In the genomic region with DNA sequence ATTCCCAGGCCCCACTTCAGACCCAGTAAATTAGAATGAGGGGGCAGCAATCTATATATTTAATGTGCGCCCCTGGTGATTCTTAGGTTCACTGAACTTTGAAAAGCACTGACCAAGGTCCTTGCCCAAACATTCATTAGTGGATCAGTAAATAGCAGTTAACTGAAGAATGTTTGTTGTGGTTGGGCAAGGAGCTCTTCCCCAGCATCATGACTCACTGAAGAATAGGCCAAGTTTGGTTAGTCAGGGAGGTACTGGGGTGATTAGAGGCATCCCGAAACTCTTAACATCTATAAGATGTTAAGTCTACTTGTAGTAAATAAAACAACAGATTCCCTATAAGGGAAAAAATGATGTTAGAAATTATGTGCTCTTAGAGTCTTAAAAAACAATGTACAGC, we compare ENCODE assay signal across 24 cellular contexts. TPM values are rescaled to one million over a fixed set of nuclear protein-coding genes. Genes with fewer than 3 reads are reported as not detected.
DNase-seq lines count a peak whose midpoint lies in the region; ATAC-seq and TF ChIP-seq lines count a peak whose summit lies in the region.
"Had no signal": no experiment of that assay in that cellular context is flagged by ENCODE, and none has a peak within 500 bp of the region (broad histone marks: within the 10 kb centered on the region; RNA-seq: fewer than 3 reads in every experiment).

No MANE protein-coding gene starts in this region.

- H3K4me1 Mint-ChIP-seq in glutamatergic neuron (ENCODE audit: low read depth, unreplicated experiment): no peaks in the 10 kb centered on the region
- H3K4me1 Mint-ChIP-seq: nephron progenitor cell; stimulated activated naive CD8-positive, alpha-beta T cell treated with anti-CD3 and anti-CD28 coated beads, Interleukin-15, amount 100 ng/mL, for 72 hours; T-cell had no signal

- no peaks in the 10 kb centered on the region for H3K36me3 Mint-ChIP-seq in glutamatergic neuron (ENCODE audit: unreplicated experiment)
- H3K36me3 Mint-ChIP-seq: T-cell, type B pancreatic cell had no signal

- no peak for TF ChIP-seq CTCF in glutamatergic neuron (IDR thresholded peaks at IDR 0.05; ENCODE audit: partially characterized antibody, unreplicated experiment)

- ATAC-seq in GM18907 (IDR thresholded peaks at IDR 0.05; ENCODE audit: unreplicated experiment): no peak
- ATAC-seq: left cardiac atrium; stimulated activated naive CD8-positive, alpha-beta T cell treated with anti-CD3 and anti-CD28 coated beads, Interleukin-15, amount 100 ng/mL, for 72 hours; T-cell had no signal

- no peak overlapping the region for H3K27ac Mint-ChIP-seq in glutamatergic neuron (ENCODE audit: unreplicated experiment)
- H3K27ac Mint-ChIP-seq: nephron progenitor cell; stimulated activated naive CD8-positive, alpha-beta T cell treated with anti-CD3 and anti-CD28 coated beads, Interleukin-15, amount 100 ng/mL, for 72 hours; T-cell; type B pancreatic cell had no signal

- H3K4me3 Mint-ChIP-seq in glutamatergic neuron (ENCODE audit: unreplicated experiment): no peak overlapping the region
- H3K4me3 Mint-ChIP-seq: nephron progenitor cell; stimulated activated naive CD8-positive, alpha-beta T cell treated with anti-CD3 and anti-CD28 coated beads, Interleukin-15, amount 100 ng/mL, for 72 hours; T-cell; type B pancreatic cell had no signal

- peaks cover 1% of the 10 kb centered on the region for H3K9me3 Mint-ChIP-seq in glutamatergic neuron (ENCODE audit: unreplicated experiment)
- H3K9me3 Mint-ChIP-seq: type B pancreatic cell had no signal

- peak; percentile 51 for DNase-seq in H4 (ENCODE audit: low spot score)
- peak; percentile 23 for DNase-seq in RPMI7951 (ENCODE audit: low read depth)
- DNase-seq in epithelial cell of prostate (ENCODE audit: low read depth, low spot score): peak; percentile 27
- peak; percentile 25 for DNase-seq in stromal cell of bone marrow (ENCODE audit: low read depth)
- no peak for DNase-seq in OCI-M2 (lab: John Stamatoyannopoulos, UW; ENCODE audit: unreplicated experiment)
- no peak for DNase-seq in glutamatergic neuron
- DNase-seq: activated CD4-positive, alpha-beta T cell treated with anti-CD3 and anti-CD28 coated beads, Interleukin-2, amount 50 U/mL, for 1 hour; activated CD8-positive, alpha-beta memory T cell treated with anti-CD3 and anti-CD28 coated beads, Interleukin-2, amount 50 U/mL, for 4 hours; activated effector memory CD4-positive, alpha-beta T cell treated with anti-CD3 and anti-CD28 coated beads, Interleukin-2, amount 50 U/mL, for 16 hours; C1 segment of cervical spinal cord; effector CD8-positive, alpha-beta T cell; KG1; left cardiac atrium; NCI-H1092; NCI-H2029; nephron progenitor cell; posterior cingulate gyrus; SHP77; stimulated activated naive CD8-positive, alpha-beta T cell treated with anti-CD3 and anti-CD28 coated beads, Interleukin-15, amount 100 ng/mL, for 72 hours; T-cell had no signal

- no peak overlapping the region for H3K27ac ChIP-seq in epithelial cell of prostate

- no peaks in the 10 kb centered on the region for H3K27me3 Mint-ChIP-seq in glutamatergic neuron (ENCODE audit: unreplicated experiment)
- H3K27me3 Mint-ChIP-seq: stimulated activated naive CD8-positive, alpha-beta T cell treated with anti-CD3 and anti-CD28 coated beads, Interleukin-15, amount 100 ng/mL, for 72 hours; T-cell; type B pancreatic cell had no signal

RNA-seq across cellular contexts. Expression of gene MROH2B, which starts 0.8 kb away (rescaled TPM):
- not detected in 2 replicates for total RNA-seq in H4 (2014; rRNA removed; shearing (Covaris generic))
- not detected in 2 replicates for total RNA-seq in RPMI7951 (2014; rRNA removed; shearing (Covaris generic))
- not detected for total RNA-seq in glutamatergic neuron (ENCODE audit: unreplicated experiment)
- total RNA-seq: left cardiac atrium, NCI-H460, skeletal muscle tissue, T-cell had no signal

Comparison
In these comparisons a context has a peak if more than half of its experiments do, and no peak if none do; other contexts are left out.
1. DNase-seq: peak in H4 (single experiment), RPMI7951 (single experiment), epithelial cell of prostate (single experiment) and stromal cell of bone marrow (single experiment); none in OCI-M2 (single experiment) and glutamatergic neuron (single experiment).